8 cellular contexts compared by ENCODE assay signal in genomic region chr17:35578195-35578928, GRCh38. TPM values are rescaled to one million over a fixed set of nuclear protein-coding genes. Genes with fewer than 3 reads are reported as not detected.
DNase-seq lines count a peak whose midpoint lies in the region; ATAC-seq and TF ChIP-seq lines count a peak whose summit lies in the region.

Gene PEX12 (minus strand): TSS chr17:35578571. CDS start chr17:35578021, 550 bp downstream.

- H3K4me3 ChIP-seq in AG04450 (ENCODE audit: low read depth, low read length): peak within 1 kb of the TSS; percentile 81
- H3K4me3 ChIP-seq in choroid plexus epithelial cell (ENCODE audit: low read depth, low read length): peak within 1 kb of the TSS; percentile 82

- no peak for DNase-seq in AG04450 (ENCODE audit: low read depth, low spot score)
- peak; percentile 82 for DNase-seq in NCI-H460 (ENCODE audit: extremely low read depth, low read depth)
- peak; percentile 78 for DNase-seq in activated CD4-positive, alpha-beta T cell treated with anti-CD3 and anti-CD28 coated beads for 1 hour
- peak; percentile 89 for DNase-seq in choroid plexus epithelial cell (ENCODE audit: low read depth)
- peak; percentile 85 for DNase-seq in kidney glomerular epithelial cell (lab: John Stamatoyannopoulos, UW)
- peak; percentile 76 for DNase-seq in stimulated activated CD4-positive, alpha-beta T cell treated with anti-CD3 and anti-CD28 coated beads, Interleukin-15, amount 100 ng/mL, for 48 hours (ENCODE audit: low read depth in 2 of 2)

- TF ChIP-seq CTCF in AG04450 (IDR thresholded peaks at IDR 0.05; ENCODE audit: low read depth, low read length) (no peak), choroid plexus epithelial cell (conservative IDR thresholded peaks at IDR 0.05; ENCODE audit: low read depth, low read length) (no peak)

- peak; percentile 90 for ATAC-seq in GM19035 (IDR thresholded peaks at IDR 0.05; ENCODE audit: unreplicated experiment)
- ATAC-seq in HG03378 (IDR thresholded peaks at IDR 0.05; ENCODE audit: unreplicated experiment): peak; percentile 67

- peak within 1 kb of the TSS; percentile 74 for H3K27ac ChIP-seq in AG04450 (ENCODE audit: low read depth, low read length)

- CTCF ChIA-PET in AG04450 (lab: Charles Lee): interaction anchor here (0.6 to 2.2 kb wide), 7 partner anchors 23 to 437 kb away, joined by 3 to 10 read pairs (median 5); no protein-coding TSS in a partner anchor

- POLR2A ChIA-PET in AG04450 (lab: Yijun Ruan, JAX): interaction anchor here (0.5 to 1.6 kb wide), 10 partner anchors 8 to 311 kb away, joined by 3 to 15 read pairs (median 5); partner anchors contain the start of genes AP2B1, SLFN11 and TAF15

- H3K9me3 ChIP-seq in AG04450 (ENCODE audit: control insufficient read depth, insufficient read depth, low read length): no peaks in the 10 kb centered on the region; the same call in 1 of the 2 replicates

- no peaks in the 10 kb centered on the region for H3K27me3 ChIP-seq in AG04450 (ENCODE audit: control insufficient read depth, insufficient read depth, low read length)

RNA-seq across cellular contexts. Expression of gene PEX12, which starts in this region (rescaled TPM):
- 8.3 and 10.2 TPM in 2 replicates for polyA plus RNA-seq in AG04450 (2011; rRNA removed)
- polyA minus RNA-seq in AG04450 (2011; rRNA and poly(A)+ RNA removed): 9.4 and 11.0 TPM in 2 replicates
- total RNA-seq in NCI-H460 (2014; rRNA removed; shearing (Covaris generic)): 8.9 and 9.0 TPM in 2 replicates
- 4.1 and 8.2 TPM in 2 replicates for polyA plus RNA-seq in NCI-H460 (2014; cell fraction: nucleus; rRNA removed)
